3 cellular contexts compared by ENCODE assay signal in genomic region chr2:231939022-231939421, GRCh38.
TF ChIP-seq lines count a peak whose summit lies in the region.

No MANE protein-coding gene starts in this region.

TF ChIP-seq in A549, 52 proteins besides CTCF, POLR2A, EP300 and RAD21:
- TF ChIP-seq USF2 (IDR thresholded peaks at IDR 0.05) = peak; percentile 31; the same call in 1 of the 2 replicates
- TF ChIP-seq GATA3 (IDR thresholded peaks at IDR 0.05; ENCODE audit: borderline replicate concordance) = no peak

TF ChIP-seq in WTC11, 78 proteins besides CTCF, POLR2A, EP300 and RAD21 (continues in another document):
- TF ChIP-seq PREB (CRISPR knock-in tag; IDR thresholded peaks at IDR 0.05; ENCODE audit: borderline replicate concordance) = no peak
- TF ChIP-seq MAX (CRISPR knock-in tag; IDR thresholded peaks at IDR 0.05) = no peak
- no peak for TF ChIP-seq PRRX2 (CRISPR knock-in tag; IDR thresholded peaks at IDR 0.05)
- no peak for TF ChIP-seq RORB (CRISPR knock-in tag; IDR thresholded peaks at IDR 0.05)
- TF ChIP-seq NR2C2 (CRISPR knock-in tag; IDR thresholded peaks at IDR 0.05) = no peak
- TF ChIP-seq SP1 (CRISPR knock-in tag; conservative IDR thresholded peaks at IDR 0.05) = no peak
- no peak for TF ChIP-seq IRF1 (CRISPR knock-in tag; IDR thresholded peaks at IDR 0.05)
- no peak for TF ChIP-seq GTF2I (CRISPR knock-in tag; conservative IDR thresholded peaks at IDR 0.05)
- TF ChIP-seq CBFB (CRISPR knock-in tag; IDR thresholded peaks at IDR 0.05; ENCODE audit: low read depth) = no peak
- TF ChIP-seq CDX4 (CRISPR knock-in tag; IDR thresholded peaks at IDR 0.05; ENCODE audit: borderline replicate concordance) = no peak
- no peak for TF ChIP-seq ZNF512 (CRISPR knock-in tag; IDR thresholded peaks at IDR 0.05; ENCODE audit: borderline replicate concordance)
- TF ChIP-seq SMAD4 (CRISPR knock-in tag; IDR thresholded peaks at IDR 0.05) = no peak
- TF ChIP-seq ZNF317 (CRISPR knock-in tag; IDR thresholded peaks at IDR 0.05; ENCODE audit: borderline replicate concordance, low read depth) = no peak
- TF ChIP-seq ZNF423 (CRISPR knock-in tag; IDR thresholded peaks at IDR 0.05) = no peak
- TF ChIP-seq KAT7 (CRISPR knock-in tag; IDR thresholded peaks at IDR 0.05; ENCODE audit: borderline replicate concordance) = no peak
- TF ChIP-seq HMGXB4 (CRISPR knock-in tag; IDR thresholded peaks at IDR 0.05) = no peak
- no peak for TF ChIP-seq ZNF232 (CRISPR knock-in tag; IDR thresholded peaks at IDR 0.05)
- no peak for TF ChIP-seq ATF6 (CRISPR knock-in tag; IDR thresholded peaks at IDR 0.05)

TF ChIP-seq in H1, 55 proteins besides CTCF, POLR2A, EP300 and RAD21:
- TF ChIP-seq RBBP5 (IDR thresholded peaks at IDR 0.05; ENCODE audit: borderline replicate concordance, low read depth, low read length) (no peak), CREB1 (IDR thresholded peaks at IDR 0.05) (no peak), JUND (IDR thresholded peaks at IDR 0.05; ENCODE audit: low read length) (no peak), POU5F1 (IDR thresholded peaks at IDR 0.05; ENCODE audit: low read depth, low read length) (no peak), SP4 (IDR thresholded peaks at IDR 0.05; ENCODE audit: low read length) (no peak), USF2 (IDR thresholded peaks at IDR 0.05; ENCODE audit: low read length) (peak; percentile 65), SAP30 (IDR thresholded peaks at IDR 0.05; ENCODE audit: insufficient read depth, insufficient replicate concordance, low read length) (no peak), TAF7 (optimal IDR thresholded peaks at IDR 0.05; ENCODE audit: borderline replicate concordance, low read depth, low read length) (no peak)
